ENCODE assay signal across 14 cellular contexts in the genomic region with DNA sequence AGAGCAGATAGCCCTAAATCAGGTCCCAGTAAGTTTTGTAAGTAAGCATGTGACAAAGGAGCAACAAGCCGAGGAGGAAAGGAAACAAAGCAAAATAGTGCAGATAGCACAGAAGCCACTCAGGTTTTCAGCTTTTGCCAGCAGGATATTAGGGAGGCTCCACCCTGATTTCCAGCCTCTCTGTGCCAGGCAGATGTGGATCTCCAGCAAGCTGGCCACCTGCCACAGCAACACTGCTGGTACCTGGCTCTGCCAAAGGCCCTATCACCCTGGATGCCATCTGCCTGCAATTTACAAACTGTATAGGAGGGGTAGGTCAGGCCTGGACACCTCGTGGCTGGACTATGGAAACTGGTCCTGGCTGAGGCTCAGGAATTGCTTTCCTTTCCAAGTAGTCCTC. TPM values are rescaled to one million over a fixed set of nuclear protein-coding genes. Genes with fewer than 3 reads are reported as not detected.
A peak's percentile ranks its signal among the peaks of the same experiment; 100 is the strongest.
DNase-seq lines count a peak whose midpoint lies in the region; ATAC-seq and TF ChIP-seq lines count a peak whose summit lies in the region.
"Had no signal": no experiment of that assay in that cellular context is flagged by ENCODE, and none has a peak within 500 bp of the region (broad histone marks: within the 10 kb centered on the region; RNA-seq: fewer than 3 reads in every experiment).

No MANE protein-coding gene starts in this region.

- H3K9me3 ChIP-seq in GM23248 (ENCODE audit: low read depth) = no peaks in the 10 kb centered on the region
- no peaks in the 10 kb centered on the region for H3K9me3 ChIP-seq in right lobe of liver

- DNase-seq in COLO668 (lab: John Stamatoyannopoulos, UW; ENCODE audit: unreplicated experiment) (peak; percentile 52), GM23248 (no peak), NCI-H345 (lab: John Stamatoyannopoulos, UW) (peak; percentile 55), right lobe of liver (peak; percentile 81 to 91 (median 83)), kidney tubule cell (ENCODE audit: low spot score) (no peak), G401 (ENCODE audit: low spot score) (no peak)
- DNase-seq: activated CD4-positive, alpha-beta T cell treated with anti-CD3 and anti-CD28 coated beads for 36 hours; activated T-cell treated with anti-CD3 and anti-CD28 coated beads, Interleukin-2, amount 50 U/mL, for 24 hours; glutamatergic neuron; stimulated activated CD4-positive, alpha-beta T cell treated with anti-CD3 and anti-CD28 coated beads, Interleukin-2, amount 100 ng/mL, for 48 hours; T-helper 2 cell had no signal

- H3K36me3 ChIP-seq in GM23248 (ENCODE audit: low read depth) = no peaks in the 10 kb centered on the region
- no peaks in the 10 kb centered on the region for H3K36me3 ChIP-seq in right lobe of liver

- ATAC-seq in right lobe of liver = peak; percentile 60 to 78 (median 74)
- ATAC-seq in GM21717 (IDR thresholded peaks at IDR 0.05; ENCODE audit: unreplicated experiment) = no peak
- no peak for ATAC-seq in GM21526 (IDR thresholded peaks at IDR 0.05; ENCODE audit: low FRiP score, unreplicated experiment)
- ATAC-seq: activated CD4-positive, alpha-beta T cell treated with anti-CD3 and anti-CD28 coated beads for 36 hours; GM12878 had no signal

- peaks cover 39% of the 10 kb centered on the region for H3F3A ChIP-seq in GM23248 (ENCODE audit: insufficient read depth)

- TF ChIP-seq POLR2A in right lobe of liver (IDR thresholded peaks at IDR 0.05) = no peak

- no peak overlapping the region for H3K9ac ChIP-seq in GM23248

- no peaks in the 10 kb centered on the region for H3K27me3 ChIP-seq in GM23248 (replicated peaks; ENCODE audit: insufficient read depth)
- no peaks in the 10 kb centered on the region for H3K27me3 ChIP-seq in right lobe of liver

- peaks cover 19% of the 10 kb centered on the region for H3K79me2 ChIP-seq in GM23248 (ENCODE audit: insufficient read depth)

- 0 out of 2 replicates have a peak overlapping the region, but pooled peaks have one; percentile 20 for H2AFZ ChIP-seq in GM23248

- H3K27ac ChIP-seq in GM23248 = no peak overlapping the region
- peak overlapping the region in 1 of 3 donors; percentile 47 for H3K27ac ChIP-seq in right lobe of liver

- H3K4me1 ChIP-seq in GM23248 (ENCODE audit: insufficient read depth) (peaks cover 66% of the 10 kb centered on the region), right lobe of liver (peaks cover 0 to 19% (median 8%) of the 10 kb centered on the region in 4 donors)

- in situ Hi-C loops in GM23248 (cut with MboI) = no loop called here
- in situ Hi-C loops in G401 (cut with HindIII; ENCODE audit: low sequenced_read_pairs) = no loop called here

- intact Hi-C loops in right lobe of liver (cut with DNase I) = no loop called here

- TF ChIP-seq CTCF in right lobe of liver (IDR thresholded peaks at IDR 0.05) = no peak

- no peaks in the 10 kb centered on the region for H3K9me2 ChIP-seq in GM23248 (ENCODE audit: insufficient read depth)

- no peaks in the 10 kb centered on the region for H4K20me1 ChIP-seq in GM23248 (ENCODE audit: insufficient read depth)

- 36 to 46% methylated on average over 2 of the region's 2 CpGs for WGBS in GM23248 (ENCODE audit: low coverage in 1 of 2, low lambda C conversion rate in 2 of 2, missing lambda C conversion rate in 2 of 2), 2 experiments
- 17% methylated on average over 2 of the region's 2 CpGs for WGBS in right lobe of liver (ENCODE audit: insufficient coverage, low coverage, low lambda C conversion rate, missing lambda C conversion rate)

- H3K4me3 ChIP-seq in GM23248 (no peak overlapping the region), right lobe of liver (no peak overlapping the region)
- H3K4me3 ChIP-seq: GM12878 had no signal

- H3K4me2 ChIP-seq in GM23248 (ENCODE audit: unreplicated experiment) = no peak overlapping the region

RNA-seq across cellular contexts. Expression of a gene that starts 12.2 kb away (rescaled TPM):
- 809 and 1,043 TPM in 2 replicates for total RNA-seq in GM23248 (2014; rRNA removed; shearing (Covaris generic))
- 1,317 and 1,390 TPM in 2 replicates for polyA plus RNA-seq in GM23248 (2016; fragmentation: Nextera tagmentation; extraction: Ambion mirVana)
- 1,000 to 10,000 TPM in 4 of 6 experiments, 100 to 1,000 TPM in 2; 634 to 3,368 (median 2,270) TPM for total RNA-seq in right lobe of liver
- not detected in 2 replicates for total RNA-seq in G401 (2014; rRNA removed; shearing (Covaris generic))
- total RNA-seq: activated CD4-positive, alpha-beta T cell treated with anti-CD3 and anti-CD28 coated beads for 36 hours; GM12878 had no signal

Comparison
In these comparisons a context has a peak if more than half of its experiments do, and no peak if none do; other contexts are left out.
1. DNase-seq: peak in COLO668 (single experiment), NCI-H345 (single experiment) and right lobe of liver (3 of 3); none in GM23248 (single experiment), kidney tubule cell (single experiment) and G401 (single experiment).
2. ATAC-seq: peak in right lobe of liver (4 of 4); none in GM21717 (single experiment) and GM21526 (single experiment).
3. RNA of a gene that starts 12.2 kb away (total RNA-seq): 634 to 3,368 TPM in right lobe of liver and 809 to 1,043 TPM in GM23248; not detected in G401; every median in the first group is over 100 times any median in the second.